In the genomic region with DNA sequence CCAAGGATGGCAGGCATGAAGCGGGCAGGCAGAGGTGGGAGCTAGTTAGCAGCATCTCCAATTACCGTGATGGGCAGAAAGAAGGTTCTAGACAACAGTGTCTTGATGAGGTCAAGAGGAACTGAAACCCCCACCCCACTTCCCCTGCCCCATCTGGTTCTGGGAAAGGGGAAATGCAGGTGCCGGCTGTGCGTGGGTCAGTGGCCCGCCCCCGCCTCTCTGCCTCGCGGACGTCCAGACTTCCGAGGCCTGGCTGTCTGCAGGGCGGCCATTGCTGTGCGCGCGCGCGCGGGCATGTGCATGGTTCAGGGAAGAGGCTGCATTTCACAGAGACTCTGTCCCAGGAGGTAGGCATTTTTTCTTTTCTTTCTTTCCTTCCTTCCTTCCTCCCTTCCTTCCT, we compare ENCODE assay signal across 8 cellular contexts. TPM values are rescaled to one million over a fixed set of nuclear protein-coding genes. Genes with fewer than 3 reads are reported as not detected.
DNase-seq lines count a peak whose midpoint lies in the region; ATAC-seq, FAIRE-seq and TF ChIP-seq lines count a peak whose summit lies in the region.
"Not testable (repeated sequence)": the region's sequence is repeated elsewhere in the genome, so short reads cannot be mapped to it uniquely, and the experiment has no call there.

No MANE protein-coding gene starts in this region.

- not testable (repeated sequence) for H3K9me3 Mint-ChIP-seq in central memory CD8-positive, alpha-beta T cell; stimulated activated memory B cell treated with anti-CD40 and anti-IgM and Interleukin-4, amounts not matched to agents 10 μg/mL and 1 μg/mL and 100 μg/mL, for 72 hours

- DNase-seq in GM12891 (ENCODE audit: insufficient read length, low spot score); GM19239 (ENCODE audit: insufficient read length, low spot score); central memory CD8-positive, alpha-beta T cell (ENCODE audit: low spot score in 2 of 2): not testable (repeated sequence)
- peak; percentile 46 for DNase-seq in left ventricle myocardium superior

- H3K27ac Mint-ChIP-seq in central memory CD8-positive, alpha-beta T cell (ENCODE audit: low read depth); stimulated activated memory B cell treated with anti-CD40 and anti-IgM and Interleukin-4, amounts not matched to agents 10 μg/mL and 1 μg/mL and 100 μg/mL, for 72 hours: not testable (repeated sequence)

- ATAC-seq in HG02571 (IDR thresholded peaks at IDR 0.05; ENCODE audit: unreplicated experiment) (peak; percentile 56), HG02885 (IDR thresholded peaks at IDR 0.05; ENCODE audit: poor library complexity, unreplicated experiment) (peak; percentile 54), HG03280 (IDR thresholded peaks at IDR 0.05; ENCODE audit: unreplicated experiment) (peak; percentile 71), left ventricle myocardium superior (peak; percentile 33)
- peak; percentile 40 for ATAC-seq in central memory CD8-positive, alpha-beta T cell (replicated peaks; ENCODE audit: extremely low read depth, poor library complexity, severe bottlenecking)
- ATAC-seq in stimulated activated memory B cell treated with anti-CD40 and anti-IgM and Interleukin-4, amounts not matched to agents 10 μg/mL and 1 μg/mL and 100 μg/mL, for 72 hours: peak; percentile 88

- not testable (repeated sequence) for H3K36me3 Mint-ChIP-seq in central memory CD8-positive, alpha-beta T cell (ENCODE audit: insufficient read depth); stimulated activated memory B cell treated with anti-CD40 and anti-IgM and Interleukin-4, amounts not matched to agents 10 μg/mL and 1 μg/mL and 100 μg/mL, for 72 hours

- H3K4me1 Mint-ChIP-seq in central memory CD8-positive, alpha-beta T cell; stimulated activated memory B cell treated with anti-CD40 and anti-IgM and Interleukin-4, amounts not matched to agents 10 μg/mL and 1 μg/mL and 100 μg/mL, for 72 hours: not testable (repeated sequence)

- FAIRE-seq in GM12891 (lab: Jason Lieb, UNC) (peak; percentile 97), GM19239 (lab: Jason Lieb, UNC) (peak; percentile 91)

- not testable (repeated sequence) for H3K27me3 Mint-ChIP-seq in central memory CD8-positive, alpha-beta T cell; stimulated activated memory B cell treated with anti-CD40 and anti-IgM and Interleukin-4, amounts not matched to agents 10 μg/mL and 1 μg/mL and 100 μg/mL, for 72 hours

- intact Hi-C loops in left ventricle myocardium superior (cut with micrococcal nuclease): not testable (repeated sequence)

- H3K4me3 Mint-ChIP-seq in central memory CD8-positive, alpha-beta T cell; stimulated activated memory B cell treated with anti-CD40 and anti-IgM and Interleukin-4, amounts not matched to agents 10 μg/mL and 1 μg/mL and 100 μg/mL, for 72 hours: not testable (repeated sequence)

- not testable (repeated sequence) for TF ChIP-seq POLR2A in GM12891 (IDR thresholded peaks at IDR 0.05; ENCODE audit: low read depth, low read length)

RNA-seq across cellular contexts. Expression of a gene that starts 41.7 kb away (rescaled TPM):
- polyA plus RNA-seq in GM12891 (2012; ENCODE audit: low read depth, missing spikeins): 20.6 TPM
- 141 TPM for total RNA-seq in left ventricle myocardium superior

Comparison
In these comparisons a context has a peak if more than half of its experiments do, and no peak if none do; other contexts are left out.
1. ATAC-seq: peak in every context shown above with its lines; median percentile 88 in stimulated activated memory B cell treated with anti-CD40 and anti-IgM and Interleukin-4, amounts not matched to agents 10 μg/mL and 1 μg/mL and 100 μg/mL, for 72 hours; 71 in HG03280; 56 in HG02571; 54 in HG02885; 40 in central memory CD8-positive, alpha-beta T cell; 33 in left ventricle myocardium superior.